Comparison of ENCODE assay signal across 27 cellular contexts in the genomic region with DNA sequence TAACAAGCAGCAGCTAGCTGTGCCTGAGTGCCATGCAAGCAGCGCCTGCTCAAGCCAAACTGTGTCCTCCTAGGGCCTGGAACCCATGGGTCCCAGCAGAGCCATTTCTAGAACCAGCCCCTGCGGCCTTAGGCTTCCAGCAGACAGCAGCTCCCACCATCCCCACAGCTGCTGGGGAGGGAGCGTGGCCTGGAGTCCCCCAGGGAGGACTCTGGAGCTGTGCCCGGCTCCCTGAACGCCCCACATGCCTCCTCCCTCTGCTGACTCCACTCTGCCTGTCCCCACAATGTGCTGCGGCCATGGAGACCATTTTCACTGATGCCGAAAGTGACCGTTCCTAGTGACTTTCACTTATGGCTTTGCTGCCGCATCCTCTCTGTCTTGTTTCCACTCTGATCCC. TPM values are rescaled to one million over a fixed set of nuclear protein-coding genes. Genes with fewer than 3 reads are reported as not detected.
A peak's percentile ranks its signal among the peaks of the same experiment; 100 is the strongest.
DNase-seq lines count a peak whose midpoint lies in the region; ATAC-seq and TF ChIP-seq lines count a peak whose summit lies in the region.
"Had no signal": no experiment of that assay in that cellular context is flagged by ENCODE, and none has a peak within 500 bp of the region (broad histone marks: within the 10 kb centered on the region; RNA-seq: fewer than 3 reads in every experiment).

No MANE protein-coding gene starts in this region.

- no peak for TF ChIP-seq CTCF in heart left ventricle (IDR thresholded peaks at IDR 0.05)
- no peak for TF ChIP-seq CTCF in RWPE1 (conservative IDR thresholded peaks at IDR 0.05; ENCODE audit: low read depth)

- H3K36me3 ChIP-seq in heart left ventricle: peaks cover 0 to 85% (median 53%) of the 10 kb centered on the region in 9 donors

- WGBS in heart left ventricle, 4 donors: 74 to 84% (median 78%) methylated on average over 6 to 9 of the region's 9 CpGs
- WGBS in right cardiac atrium: 72% methylated on average over 9 of the region's 9 CpGs

- ATAC-seq in heart left ventricle (peak in 2 of 4 donors; percentile 14 to 37), right cardiac atrium (no peak), sciatic nerve (peak; percentile 79)
- ATAC-seq: A549, HepG2, K562, PC-3 had no signal

- CTCF ChIA-PET in RWPE1 (lab: Yijun Ruan, JAX): no interaction called here

- no peaks in the 10 kb centered on the region for H3K27me3 ChIP-seq in heart left ventricle
- H3K27me3 ChIP-seq in right cardiac atrium (ENCODE audit: control insufficient read depth, insufficient read depth): no peaks in the 10 kb centered on the region
- H3K27me3 ChIP-seq: BLaER1 treated with 17β-estradiol and CSF1 and Interleukin-3, amounts not matched to agents 10 nM and 100 nM had no signal

- H3K4me3 ChIP-seq in heart left ventricle (no peak overlapping the region), right cardiac atrium (ENCODE audit: low read length) (no peak overlapping the region)
- H3K4me3 ChIP-seq: A549; BLaER1 treated with 17β-estradiol and CSF1 and Interleukin-3, amounts not matched to agents 10 nM and 100 nM; K562 had no signal

- POLR2A ChIA-PET in RWPE1 (lab: Yijun Ruan, JAX; ENCODE audit: low non-redundant PET): no interaction called here

- no peak for TF ChIP-seq POLR2A in heart left ventricle (IDR thresholded peaks at IDR 0.05)

- H3K9me3 ChIP-seq in heart left ventricle: no peaks in the 10 kb centered on the region
- no peaks in the 10 kb centered on the region for H3K9me3 ChIP-seq in right cardiac atrium (ENCODE audit: control insufficient read depth, low read length)
- H3K9me3 ChIP-seq: A549 had no signal

- H3K27ac ChIP-seq in heart left ventricle (no peak overlapping the region), right cardiac atrium (ENCODE audit: low read length) (no peak overlapping the region), RWPE1 (0 out of 2 replicates have a peak overlapping the region, but pooled peaks have one; percentile 7)
- H3K27ac ChIP-seq: A549; BLaER1 treated with 17β-estradiol and CSF1 and Interleukin-3, amounts not matched to agents 10 nM and 100 nM had no signal

- H3K4me1 ChIP-seq in heart left ventricle (no peaks in the 10 kb centered on the region), right cardiac atrium (ENCODE audit: control insufficient read depth, insufficient read depth, low read length) (no peaks in the 10 kb centered on the region)
- H3K4me1 ChIP-seq: A549; BLaER1 treated with 17β-estradiol and CSF1 and Interleukin-3, amounts not matched to agents 10 nM and 100 nM had no signal

- intact Hi-C loops in heart left ventricle (cut with DNase I) (no loop called here), right cardiac atrium (cut with DNase I) (no loop called here), sciatic nerve (cut with DNase I) (no loop called here)

- DNase-seq in heart left ventricle: peak in 3 of 5 donors; percentile 27 to 41 (median 39)
- DNase-seq in right cardiac atrium: no peak
- no peak for DNase-seq in RWPE1 (ENCODE audit: low spot score)
- DNase-seq in fibroblast of peridontal ligament (ENCODE audit: extremely low read depth): peak; percentile 2
- no peak for DNase-seq in sciatic nerve (ENCODE audit: low spot score)
- DNase-seq in stimulated activated naive CD4-positive, alpha-beta T cell (lab: John Stamatoyannopoulos, UW): no peak
- DNase-seq in NCI-H2081 treated with DMSO at 0.1 percent for 48 hours (lab: John Stamatoyannopoulos, UW): no peak
- DNase-seq: AML-193; CD4-positive, alpha-beta memory T cell; COR-L47; DMS79 treated with DMSO at 0.1 percent for 48 hours; GF-D8; MV-4-11; NCI-H1105; NCI-H1436 treated with DMSO at 0.1 percent for 48 hours; NCI-H187 treated with DMSO at 0.1 percent for 48 hours; NCI-H2107; NCI-H446 treated with DMSO at 0.1 percent for 48 hours; NCI-H526; NCI-H82; NK-92 treated with Interleukin-12 subunit alpha and Interleukin-12 subunit beta, amount 100 ng/mL, for 24 hours; PC-3; SHP77 had no signal

RNA-seq across cellular contexts. Expression of gene GAK, which starts 45.9 kb away (rescaled TPM):
- total RNA-seq in heart left ventricle (10 to 100 TPM; 22.8 to 55.1 (median 32.5) TPM), right cardiac atrium (10 to 100 TPM; 35.5 to 40.2 (median 37.6) TPM), sciatic nerve (96.6 TPM)
- polyA plus RNA-seq in heart left ventricle (10 to 100 TPM; 51.8 to 52.3 TPM), right cardiac atrium (45.6 TPM)

RNA-seq across cellular contexts. Expression of gene TMEM175, which starts 46.0 kb away (rescaled TPM):
- total RNA-seq in heart left ventricle (10 to 100 TPM; 16.6 to 34.6 (median 20.1) TPM), right cardiac atrium (10 to 100 TPM; 20.9 to 26.0 (median 23.0) TPM), sciatic nerve (26.8 TPM)
- polyA plus RNA-seq in heart left ventricle (10 to 100 TPM; 14.2 to 28.8 TPM), right cardiac atrium (31.1 TPM)

Comparison
In these comparisons a context has a peak if more than half of its experiments do, and no peak if none do; other contexts are left out.
1. DNase-seq: peak in heart left ventricle (3 of 5) and fibroblast of peridontal ligament (single experiment); none in right cardiac atrium (0 of 3), RWPE1 (single experiment), sciatic nerve (single experiment), stimulated activated naive CD4-positive, alpha-beta T cell (0 of 6) and NCI-H2081 treated with DMSO at 0.1 percent for 48 hours (single experiment).